11 cellular contexts compared by ENCODE assay signal in the genomic region with DNA sequence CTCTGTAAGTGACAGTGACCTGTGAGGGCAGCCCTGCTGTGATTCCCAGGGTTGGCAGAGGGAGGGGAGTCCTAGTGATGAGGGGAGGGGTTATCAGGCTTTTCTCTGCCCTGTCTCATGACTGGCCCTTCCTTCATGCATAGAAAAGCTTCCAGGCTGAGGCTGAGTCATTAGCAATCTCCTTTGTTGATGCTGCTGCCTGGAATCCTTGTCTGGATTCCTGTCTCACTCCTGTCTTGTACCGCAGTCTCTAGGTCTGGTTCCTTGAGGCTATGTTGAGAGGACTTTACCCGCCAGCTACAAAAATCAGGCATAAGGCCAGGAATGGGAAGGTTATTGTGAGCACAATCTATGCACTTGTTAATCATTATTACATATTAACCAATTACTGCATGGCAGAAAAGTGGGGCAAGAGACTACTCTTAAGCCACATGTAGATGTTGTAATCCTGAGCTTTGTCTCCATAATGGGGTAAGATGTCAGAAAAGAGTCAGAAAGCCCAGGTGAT. TPM values are rescaled to one million over a fixed set of nuclear protein-coding genes. Genes with fewer than 3 reads are reported as not detected.
DNase-seq lines count a peak whose midpoint lies in the region; ATAC-seq, FAIRE-seq and TF ChIP-seq lines count a peak whose summit lies in the region.
"Had no signal": no experiment of that assay in that cellular context is flagged by ENCODE, and none has a peak within 500 bp of the region (broad histone marks: within the 10 kb centered on the region; RNA-seq: fewer than 3 reads in every experiment).

No MANE protein-coding gene starts in this region.

- H3K79me2 ChIP-seq in K562 (ENCODE audit: control insufficient read depth, insufficient read depth, low read length) = no peaks in the 10 kb centered on the region

- H4K20me1 ChIP-seq in K562 (replicated peaks; ENCODE audit: control insufficient read depth, insufficient read depth, low read length) = no peaks in the 10 kb centered on the region

- ATAC-seq in K562 = no peak
- ATAC-seq in left colon = peak; percentile 56
- ATAC-seq in GM19328 (IDR thresholded peaks at IDR 0.05; ENCODE audit: unreplicated experiment) = no peak

- peak; percentile 67 for DNase-seq in AG08395 (ENCODE audit: low spot score)
- peak; percentile 69 for DNase-seq in HT-29 (ENCODE audit: low spot score)
- DNase-seq in K562 (ENCODE audit: extremely low read depth in 1 of 4, low spot score in 3 of 4) = no peak
- DNase-seq in left colon = no peak
- no peak for DNase-seq in CD4-positive, alpha-beta memory T cell
- no peak for DNase-seq in nucleus accumbens (lab: John Stamatoyannopoulos, UW)
- no peak for DNase-seq in activated CD4-positive, alpha-beta T cell treated with anti-CD3 and anti-CD28 coated beads, Interleukin-2, amount 50 U/mL, for 48 hours
- DNase-seq: DMS53, Karpas-422, T1000 had no signal

- FAIRE-seq in K562 (lab: Jason Lieb, UNC) = no peak

- no peaks in the 10 kb centered on the region for H3K9me3 Mint-ChIP-seq in CD4-positive, alpha-beta memory T cell

- CTCF ChIA-PET in K562 (lab: Yijun Ruan, JAX; ENCODE audit: low intra/inter-chr PET ratio) = no interaction called here
- CTCF ChIA-PET in CD4-positive, alpha-beta memory T cell (lab: Charles Lee; ENCODE audit: partially characterized antibody) = no interaction called here

- 59% methylated on average over 2 of the region's 2 CpGs for WGBS in K562 (ENCODE audit: insufficient coverage, low coverage, missing lambda C conversion rate)

- peak overlapping the region in 1 of 7 donors; percentile 30 for H3K27ac Mint-ChIP-seq in CD4-positive, alpha-beta memory T cell

- intact Hi-C loops in K562 (cut with micrococcal nuclease) = no loop called here
- intact Hi-C loops in left colon (cut with DNase I, micrococcal nuclease) = no loop called here
- intact Hi-C loops in CD4-positive, alpha-beta memory T cell (cut with micrococcal nuclease) = no loop called here

- no peak for TF ChIP-seq CTCF in K562 (IDR thresholded peaks at IDR 0.05 in 2 of 3, conservative IDR thresholded peaks at IDR 0.05 in 1 of 3; ENCODE audit: insufficient read depth in 2 of 3, low read depth in 1 of 3, low read length in 3 of 3)

- H3K27me3 Mint-ChIP-seq in CD4-positive, alpha-beta memory T cell = no peaks in the 10 kb centered on the region

- TF ChIP-seq POLR2A in K562 (conservative IDR thresholded peaks at IDR 0.05) = no peak

- H3K36me3 Mint-ChIP-seq in CD4-positive, alpha-beta memory T cell = peaks cover 34 to 38% of the 10 kb centered on the region in 2 donors

- no peak for TF ChIP-seq EP300 in K562 (IDR thresholded peaks at IDR 0.05; ENCODE audit: low read length)

- H3K27ac ChIP-seq in K562 (ENCODE audit: extremely low read depth, low read depth, low read length) = no peak overlapping the region
- H3K27ac ChIP-seq in CD4-positive, alpha-beta memory T cell (ENCODE audit: low read depth, low read length) = no peak overlapping the region

- no peaks in the 10 kb centered on the region for H3K9me1 ChIP-seq in K562 (ENCODE audit: control insufficient read depth, insufficient read depth, low read length)

- H3K4me2 ChIP-seq in K562 (ENCODE audit: insufficient read depth, low read length) = no peak overlapping the region

- H3K4me1 Mint-ChIP-seq in CD4-positive, alpha-beta memory T cell = peaks cover 49 to 87% (median 66%) of the 10 kb centered on the region in 4 donors

- H3K36me3 ChIP-seq in K562 (ENCODE audit: control insufficient read depth, insufficient read depth, low read length) = no peaks in the 10 kb centered on the region
- peaks cover 4% of the 10 kb centered on the region for H3K36me3 ChIP-seq in CD4-positive, alpha-beta memory T cell (ENCODE audit: insufficient read depth, low read length)

- peaks cover 3 to 8% of the 10 kb centered on the region in 2 experiments; a peak in 4 of 5 replicates for H3K4me1 ChIP-seq in K562 (replicated peaks in 1 of 2; ENCODE audit: control insufficient read depth in 2 of 2, insufficient read depth in 2 of 2, low read length in 2 of 2)
- peaks cover 72% of the 10 kb centered on the region for H3K4me1 ChIP-seq in CD4-positive, alpha-beta memory T cell (ENCODE audit: insufficient read depth, low read length)

- peak overlapping the region in 2 of 8 donors; percentile 7 to 65 for H3K4me3 Mint-ChIP-seq in CD4-positive, alpha-beta memory T cell

- no peak overlapping the region for H2AFZ ChIP-seq in K562 (ENCODE audit: low read depth, low read length)

- POLR2A ChIA-PET in K562 (lab: Yijun Ruan, JAX) = interaction anchor here (1.5 kb wide), 1 partner anchor 11 kb away, joined by 4 read pairs; no protein-coding TSS in a partner anchor
- POLR2A ChIA-PET in CD4-positive, alpha-beta memory T cell (lab: Charles Lee; ENCODE audit: partially characterized antibody) = interaction anchor here (1.3 kb wide), 1 partner anchor 20 kb away, joined by 3 read pairs; no protein-coding TSS in a partner anchor

- no peak overlapping the region for H3K4me3 ChIP-seq in K562
- H3K4me3 ChIP-seq in CD4-positive, alpha-beta memory T cell (ENCODE audit: low read length in 2 of 2) = no peak overlapping the region

- BruUV-seq in K562 (replicated peaks; lab: Mats Ljungman, UMichigan) = no TSS peak

- H3K9ac ChIP-seq in K562 (ENCODE audit: insufficient read depth in 1 of 2, low read depth in 2 of 2, low read length in 2 of 2) = no peak overlapping the region

- no peaks in the 10 kb centered on the region for H3K27me3 ChIP-seq in K562 (ENCODE audit: control insufficient read depth in 2 of 2, insufficient read depth in 2 of 2, low read length in 2 of 2)
- no peaks in the 10 kb centered on the region for H3K27me3 ChIP-seq in CD4-positive, alpha-beta memory T cell (ENCODE audit: insufficient read depth, low read length)

- in situ Hi-C loops in K562 (cut with MboI) = no loop called here

- no peak for TF ChIP-seq RAD21 in K562 (CRISPR knock-in tag; conservative IDR thresholded peaks at IDR 0.05 in 1 of 2, IDR thresholded peaks at IDR 0.05 in 1 of 2)

- no peaks in the 10 kb centered on the region for H3K9me3 ChIP-seq in K562 (replicated peaks; ENCODE audit: control insufficient read depth, insufficient read depth, low read depth, low read length)
- no peaks in the 10 kb centered on the region for H3K9me3 ChIP-seq in CD4-positive, alpha-beta memory T cell (ENCODE audit: control insufficient read depth in 1 of 2, low read length in 2 of 2)

TF ChIP-seq in K562, 482 proteins besides CTCF, POLR2A, EP300 and RAD21:
- TF ChIP-seq FOSL1 (tag; conservative IDR thresholded peaks at IDR 0.05) (peak; percentile 53), ZNF143 (CRISPR knock-in tag; IDR thresholded peaks at IDR 0.05) (no peak), SAP30 (IDR thresholded peaks at IDR 0.05; ENCODE audit: borderline replicate concordance, insufficient read depth, low read depth, low read length, poor library complexity, severe bottlenecking) (no peak), JUND (IDR thresholded peaks at IDR 0.05; ENCODE audit: borderline replicate concordance, low read depth, low read length) (peak; percentile 28; the same call in 1 of the 2 replicates), JUND (tag; IDR thresholded peaks at IDR 0.05; ENCODE audit: borderline replicate concordance, low read depth, low read length) (no peak), HDAC6 (IDR thresholded peaks at IDR 0.05; ENCODE audit: low read depth, low read length) (no peak)

RNA-seq across cellular contexts. Expression of a gene that starts 7.2 kb away (rescaled TPM):
- not detected in 2 replicates for total RNA-seq in HT-29 (2014; rRNA removed; shearing (Covaris generic))
- 1.2 and 1.8 TPM in 2 replicates for total RNA-seq in K562 (2011; cell fraction: chromatin; rRNA removed; ENCODE audit: low replicate concordance)
- 0.67 and 0.92 TPM in 2 replicates for total RNA-seq in K562 (2011; cell fraction: nucleolus; rRNA removed)
- 1.3 and 1.8 TPM in 2 replicates for total RNA-seq in K562 (2011; cell fraction: nucleoplasm; rRNA removed)
- total RNA-seq in K562 (2014; rRNA removed) = 1.2 and 1.4 TPM in 2 replicates
- 1.9 and 2.0 TPM in 2 replicates for total RNA-seq in K562 (2014; rRNA removed; fragmentation: Illumina TruSeq; extraction: Trizol)
- total RNA-seq in K562 (2015; rRNA removed; fragmentation: Illumina TruSeq; extraction: Trizol) = 1.2 and 1.3 TPM in 2 replicates
- 1.4 and 2.1 TPM in 2 replicates for total RNA-seq in K562 (2021)
- polyA plus RNA-seq in K562 (2011; rRNA removed) = 0.61 and 0.70 TPM in 2 replicates
- polyA plus RNA-seq in K562 (2011; cell fraction: cytosol; rRNA removed) = 0.37 and 0.46 TPM in 2 replicates
- polyA plus RNA-seq in K562 (2011; cell fraction: nucleus; rRNA removed) = 1.2 and 1.5 TPM in 2 replicates
- polyA plus RNA-seq in K562 (2012) = 1.4 and 5.2 TPM in 2 replicates
- polyA plus RNA-seq in K562 (2014; fragmentation: Illumina TruSeq; extraction: Trizol) = 1.7 TPM in 2 replicates
- under 1 TPM; 0.18 to 0.46 TPM for polyA plus RNA-seq in K562 (2014; fragmentation: Nextera tagmentation; extraction: Ambion mirVana)
- 1.7 and 2.1 TPM in 2 replicates for polyA plus RNA-seq in K562 (2014; rRNA removed)
- polyA minus RNA-seq in K562 (2011; rRNA and poly(A)+ RNA removed) = 0.67 and 1.1 TPM in 2 replicates
- polyA minus RNA-seq in K562 (2011; cell fraction: cytosol; rRNA and poly(A)+ RNA removed) = 0.27 and 0.48 TPM in 2 replicates
- 0.81 and 1.3 TPM in 2 replicates for polyA minus RNA-seq in K562 (2011; cell fraction: nucleus; rRNA and poly(A)+ RNA removed)
- total RNA-seq in left colon = 1 to 10 TPM; 1.9 to 3.6 TPM
- 10 to 100 TPM; 55.9 to 56.1 TPM for total RNA-seq in CD4-positive, alpha-beta memory T cell
- polyA plus RNA-seq in CD4-positive, alpha-beta memory T cell = 10 to 100 TPM in 1 of 2 donors, 1 to 10 TPM in 1; 8.4 to 23.1 TPM

Comparison
In these comparisons a context has a peak if more than half of its experiments do, and no peak if none do; other contexts are left out.
1. DNase-seq: peak in AG08395 (single experiment) and HT-29 (single experiment); none in K562 (0 of 4), left colon (0 of 2), CD4-positive, alpha-beta memory T cell (0 of 5), nucleus accumbens (0 of 56) and activated CD4-positive, alpha-beta T cell treated with anti-CD3 and anti-CD28 coated beads, Interleukin-2, amount 50 U/mL, for 48 hours (0 of 2).
2. RNA of a gene that starts 7.2 kb away (total RNA-seq): 55.9 to 56.1 TPM in CD4-positive, alpha-beta memory T cell; 1.9 to 3.6 TPM in left colon, 0.67 to 2.1 TPM in K562 and not detected in HT-29; every median in the first group is over 10 times any median in the second.